In the genomic region with DNA sequence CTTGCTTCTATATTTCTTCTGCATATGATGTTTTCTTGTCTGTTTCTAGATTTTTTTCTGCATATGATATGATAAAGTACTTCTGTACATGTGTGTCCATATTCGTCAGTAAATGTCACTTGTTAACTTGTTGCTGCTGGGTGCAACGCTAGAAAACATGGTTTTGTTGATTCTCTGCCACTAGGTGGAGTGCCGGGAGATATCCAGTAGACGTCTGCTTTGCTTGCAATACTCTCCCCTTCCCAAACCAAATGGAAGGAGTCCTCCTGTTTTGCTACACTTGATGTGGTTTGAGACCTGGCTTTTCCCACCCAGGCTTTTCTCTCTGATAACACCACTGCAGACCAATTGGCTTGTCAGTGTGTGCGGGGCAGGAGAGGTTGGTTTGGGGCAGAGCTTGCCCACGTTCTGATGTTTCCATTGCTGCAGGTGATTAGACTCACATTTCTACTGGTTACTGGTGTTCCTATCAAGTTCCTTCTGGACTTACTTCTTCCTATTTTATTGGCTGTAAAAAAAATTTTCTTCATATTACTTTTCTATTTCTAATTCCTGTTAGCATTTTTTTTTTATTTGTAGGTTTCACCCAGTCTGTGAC, we compare ENCODE assay signal across 9 cellular contexts.
DNase-seq lines count a peak whose midpoint lies in the region; ATAC-seq lines count a peak whose summit lies in the region.
"Had no signal": no experiment of that assay in that cellular context is flagged by ENCODE, and none has a peak within 500 bp of the region (broad histone marks: within the 10 kb centered on the region; RNA-seq: fewer than 3 reads in every experiment).

No MANE protein-coding gene starts in this region.

- ATAC-seq in left colon = no peak
- ATAC-seq in GM19467 (IDR thresholded peaks at IDR 0.05; ENCODE audit: unreplicated experiment) = no peak
- ATAC-seq in HG02623 (IDR thresholded peaks at IDR 0.05; ENCODE audit: unreplicated experiment) = no peak

- WGBS in iPS DF 6.9 (ENCODE audit: insufficient coverage, insufficient read length) = no CpG with 5 or more reads among the region's 6 CpGs

- H3K4me3 ChIP-seq in iPS DF 6.9 (ENCODE audit: low read length) = no peak overlapping the region
- H3K4me3 ChIP-seq: BLaER1 had no signal

- no peaks in the 10 kb centered on the region; the same call in 1 of the 2 replicates for H3K36me3 ChIP-seq in iPS DF 6.9 (ENCODE audit: control insufficient read depth, insufficient read depth, low read length)
- H3K36me3 ChIP-seq: BLaER1 had no signal

- intact Hi-C loops in left colon (cut with DNase I, micrococcal nuclease) = no loop called here

- DNase-seq in NCI-H510A treated with DMSO at 0.1 percent for 48 hours (lab: John Stamatoyannopoulos, UW) (peak; percentile 66), NCI-H510A (lab: John Stamatoyannopoulos, UW) (no peak), Kasumi-1 (lab: John Stamatoyannopoulos, UW) (peak; percentile 69 to 80), SKM-1 treated with dmso at 0.1 percent for 144 hours (lab: John Stamatoyannopoulos, UW; ENCODE audit: unreplicated experiment) (peak; percentile 47), iPS DF 6.9 (ENCODE audit: low read depth, low spot score) (peak; percentile 55), left colon (no peak)

- no peaks in the 10 kb centered on the region for H3K9me3 ChIP-seq in iPS DF 6.9 (ENCODE audit: control insufficient read depth, insufficient read depth, low read length)
- H3K9me3 ChIP-seq: BLaER1 had no signal

- no peak overlapping the region for H3K27ac ChIP-seq in iPS DF 6.9 (ENCODE audit: low read length)
- H3K27ac ChIP-seq: BLaER1 had no signal

- no peaks in the 10 kb centered on the region for H3K27me3 ChIP-seq in iPS DF 6.9 (ENCODE audit: control insufficient read depth, insufficient read depth, low read length)
- H3K27me3 ChIP-seq: BLaER1 had no signal

- no peaks in the 10 kb centered on the region for H3K4me1 ChIP-seq in iPS DF 6.9 (ENCODE audit: control insufficient read depth, insufficient read depth, low read length)
- H3K4me1 ChIP-seq: BLaER1 had no signal

Comparison
In these comparisons a context has a peak if more than half of its experiments do, and no peak if none do; other contexts are left out.
1. DNase-seq: peak in NCI-H510A treated with DMSO at 0.1 percent for 48 hours (single experiment), Kasumi-1 (2 of 2), SKM-1 treated with dmso at 0.1 percent for 144 hours (single experiment) and iPS DF 6.9 (single experiment); none in NCI-H510A (single experiment) and left colon (0 of 2).